In genomic region chr10:7185367-7185690, GRCh38 we compare ENCODE assay signal across 15 cellular contexts.
DNase-seq lines count a peak whose midpoint lies in the region; ATAC-seq, FAIRE-seq and TF ChIP-seq lines count a peak whose summit lies in the region.
"Had no signal": no experiment of that assay in that cellular context is flagged by ENCODE, and none has a peak within 500 bp of the region (broad histone marks: within the 10 kb centered on the region; RNA-seq: fewer than 3 reads in every experiment).

No MANE protein-coding gene starts in this region.

- DNase-seq in GM19239 (ENCODE audit: insufficient read length, low spot score) (no peak), T-cell (peak in 3 of 34 experiments; percentile 10 to 27 (median 11)), right lobe of liver (no peak), WTC11 (ENCODE audit: low spot score) (no peak), activated gamma-delta T cell (lab: John Stamatoyannopoulos, UW) (no peak), uterus (no peak)
- DNase-seq: effector CD4-positive, alpha-beta T cell; gastrocnemius medialis; islet precursor cell; NCI-H1930; SW 1271 had no signal

- TF ChIP-seq POLR2A in right lobe of liver (IDR thresholded peaks at IDR 0.05) (no peak), uterus (IDR thresholded peaks at IDR 0.05) (no peak)

- peaks cover 27 to 34% (median 29%) of the 10 kb centered on the region in 3 donors for H3K4me1 Mint-ChIP-seq in T-cell
- 0 out of 2 replicates have a peak, but pooled peaks cover 4% of the 10 kb centered on the region for H3K4me1 Mint-ChIP-seq in WTC11

- H3K27ac Mint-ChIP-seq in T-cell: peak overlapping the region; percentile 16 to 49
- H3K27ac Mint-ChIP-seq in WTC11: no peak overlapping the region

- no peaks in the 10 kb centered on the region for H3K9me3 Mint-ChIP-seq in T-cell
- H3K9me3 Mint-ChIP-seq in WTC11: no peaks in the 10 kb centered on the region
- H3K9me3 Mint-ChIP-seq: CD4-positive, alpha-beta memory T cell had no signal

- peak overlapping the region; percentile 51 to 86 (median 68) for H3K4me2 ChIP-seq in BLaER1 treated with 17β-estradiol and CSF1 and Interleukin-3, amounts not matched to agents 10 nM and 100 nM

- peak overlapping the region in 2 of 3 donors; percentile 8 to 59 for H3K4me3 Mint-ChIP-seq in T-cell
- H3K4me3 Mint-ChIP-seq in WTC11: no peak overlapping the region
- H3K4me3 Mint-ChIP-seq: CD4-positive, alpha-beta memory T cell had no signal

- H3K4me3 ChIP-seq in BLaER1 treated with 17β-estradiol and CSF1 and Interleukin-3, amounts not matched to agents 10 nM and 100 nM: peak overlapping the region in 1 of 10 experiments; percentile 26; a peak in 1 of 20 replicates
- no peak overlapping the region for H3K4me3 ChIP-seq in right lobe of liver
- H3K4me3 ChIP-seq in uterus: no peak overlapping the region
- H3K4me3 ChIP-seq: gastrocnemius medialis, right atrium auricular region had no signal

- peak overlapping the region in 8 of 11 experiments; percentile 35 to 69 (median 54); a peak in 15 of 22 replicates for H3K9ac ChIP-seq in BLaER1 treated with 17β-estradiol and CSF1 and Interleukin-3, amounts not matched to agents 10 nM and 100 nM

- H3K27me3 Mint-ChIP-seq in T-cell (no peaks in the 10 kb centered on the region), WTC11 (ENCODE audit: low read depth) (no peaks in the 10 kb centered on the region)
- H3K27me3 Mint-ChIP-seq: CD4-positive, alpha-beta memory T cell had no signal

- WGBS in right lobe of liver (ENCODE audit: insufficient coverage, low coverage, low lambda C conversion rate, missing lambda C conversion rate): 22% methylated on average over 4 of the region's 4 CpGs

- H3K4me1 ChIP-seq in BLaER1 treated with 17β-estradiol and CSF1 and Interleukin-3, amounts not matched to agents 10 nM and 100 nM: peaks cover 19 to 68% (median 33%) of the 10 kb centered on the region in 10 experiments
- H3K4me1 ChIP-seq in right lobe of liver (peaks cover 0 to 13% (median 0%) of the 10 kb centered on the region in 4 donors), uterus (no peaks in the 10 kb centered on the region)
- H3K4me1 ChIP-seq: gastrocnemius medialis, right atrium auricular region had no signal

- no peaks in the 10 kb centered on the region for H3K27me3 ChIP-seq in BLaER1 treated with 17β-estradiol and CSF1 and Interleukin-3, amounts not matched to agents 10 nM and 100 nM
- no peaks in the 10 kb centered on the region for H3K27me3 ChIP-seq in right lobe of liver
- no peaks in the 10 kb centered on the region for H3K27me3 ChIP-seq in uterus
- H3K27me3 ChIP-seq: gastrocnemius medialis, right atrium auricular region had no signal

- no peaks in the 10 kb centered on the region for H4K20me1 ChIP-seq in BLaER1 treated with 17β-estradiol and CSF1 and Interleukin-3, amounts not matched to agents 10 nM and 100 nM

- intact Hi-C loops in right lobe of liver (cut with DNase I): no loop called here
- intact Hi-C loops in uterus (cut with DNase I; ENCODE audit: low total_unique reads): no loop called here

- peaks cover 11 to 96% (median 84%) of the 10 kb centered on the region in 11 experiments; a peak in 20 of 22 replicates for H3K36me3 ChIP-seq in BLaER1 treated with 17β-estradiol and CSF1 and Interleukin-3, amounts not matched to agents 10 nM and 100 nM
- H3K36me3 ChIP-seq in right lobe of liver (no peaks in the 10 kb centered on the region), uterus (no peaks in the 10 kb centered on the region)
- H3K36me3 ChIP-seq: gastrocnemius medialis, right atrium auricular region had no signal

- peaks cover 0 to 26% (median 15%) of the 10 kb centered on the region in 11 experiments; a peak in 19 of 22 replicates for H3K9me3 ChIP-seq in BLaER1 treated with 17β-estradiol and CSF1 and Interleukin-3, amounts not matched to agents 10 nM and 100 nM (replicated peaks in 1 of 11)
- H3K9me3 ChIP-seq in right lobe of liver: no peaks in the 10 kb centered on the region
- no peaks in the 10 kb centered on the region for H3K9me3 ChIP-seq in uterus
- H3K9me3 ChIP-seq: gastrocnemius medialis, right atrium auricular region had no signal

- peak; percentile 64 for FAIRE-seq in GM19239 (lab: Jason Lieb, UNC)

- TF ChIP-seq CTCF in right lobe of liver (IDR thresholded peaks at IDR 0.05) (no peak), WTC11 (IDR thresholded peaks at IDR 0.05) (no peak), uterus (IDR thresholded peaks at IDR 0.05) (no peak)

- POLR2A ChIA-PET in T-cell (lab: Charles Lee): no interaction called here
- POLR2A ChIA-PET in WTC11 (lab: Charles Lee): no interaction called here

- peak overlapping the region; percentile 54 to 89 (median 77); a peak in 21 of 22 replicates for H3K27ac ChIP-seq in BLaER1 treated with 17β-estradiol and CSF1 and Interleukin-3, amounts not matched to agents 10 nM and 100 nM
- H3K27ac ChIP-seq in right lobe of liver: peak overlapping the region in 1 of 3 donors; percentile 50
- no peak overlapping the region for H3K27ac ChIP-seq in uterus
- H3K27ac ChIP-seq: gastrocnemius medialis, right atrium auricular region had no signal

- peaks cover 55% of the 10 kb centered on the region for H3K36me3 Mint-ChIP-seq in T-cell
- H3K36me3 Mint-ChIP-seq in WTC11: peaks cover 13% of the 10 kb centered on the region

- CTCF ChIA-PET in T-cell (lab: Charles Lee): no interaction called here
- CTCF ChIA-PET in WTC11 (lab: Charles Lee): interaction anchor here (0.9 kb wide), 1 partner anchor 64 kb away, joined by 3 read pairs; no protein-coding TSS in a partner anchor

- peak in 2 of 4 experiments; percentile 58 to 94 for ATAC-seq in T-cell (replicated peaks in 1 of 4)
- peak in 3 of 4 donors; percentile 37 to 50 (median 40) for ATAC-seq in right lobe of liver
- no peak for ATAC-seq in GM21526 (IDR thresholded peaks at IDR 0.05; ENCODE audit: low FRiP score, unreplicated experiment)
- ATAC-seq in WTC11: no peak
- ATAC-seq: gastrocnemius medialis had no signal

TF ChIP-seq in WTC11, 78 proteins besides CTCF, POLR2A, EP300 and RAD21 (continues in another document):
- no peak for TF ChIP-seq IRF1 (CRISPR knock-in tag; IDR thresholded peaks at IDR 0.05)
- TF ChIP-seq ZNF281 (CRISPR knock-in tag; IDR thresholded peaks at IDR 0.05): no peak
- TF ChIP-seq NFATC4 (CRISPR knock-in tag; IDR thresholded peaks at IDR 0.05): no peak
- no peak for TF ChIP-seq FOXP4 (CRISPR knock-in tag; IDR thresholded peaks at IDR 0.05)
- TF ChIP-seq RORB (CRISPR knock-in tag; IDR thresholded peaks at IDR 0.05): no peak

Comparison
In these comparisons a context has a peak if more than half of its experiments do, and no peak if none do; other contexts are left out.
1. H3K27ac ChIP-seq: peak in BLaER1 treated with 17β-estradiol and CSF1 and Interleukin-3, amounts not matched to agents 10 nM and 100 nM (11 of 11); none in uterus (0 of 2).
2. ATAC-seq: peak in right lobe of liver (3 of 4); none in GM21526 (single experiment) and WTC11 (single experiment).